Comparison of ENCODE assay signal across 1 cellular context in the genomic region with DNA sequence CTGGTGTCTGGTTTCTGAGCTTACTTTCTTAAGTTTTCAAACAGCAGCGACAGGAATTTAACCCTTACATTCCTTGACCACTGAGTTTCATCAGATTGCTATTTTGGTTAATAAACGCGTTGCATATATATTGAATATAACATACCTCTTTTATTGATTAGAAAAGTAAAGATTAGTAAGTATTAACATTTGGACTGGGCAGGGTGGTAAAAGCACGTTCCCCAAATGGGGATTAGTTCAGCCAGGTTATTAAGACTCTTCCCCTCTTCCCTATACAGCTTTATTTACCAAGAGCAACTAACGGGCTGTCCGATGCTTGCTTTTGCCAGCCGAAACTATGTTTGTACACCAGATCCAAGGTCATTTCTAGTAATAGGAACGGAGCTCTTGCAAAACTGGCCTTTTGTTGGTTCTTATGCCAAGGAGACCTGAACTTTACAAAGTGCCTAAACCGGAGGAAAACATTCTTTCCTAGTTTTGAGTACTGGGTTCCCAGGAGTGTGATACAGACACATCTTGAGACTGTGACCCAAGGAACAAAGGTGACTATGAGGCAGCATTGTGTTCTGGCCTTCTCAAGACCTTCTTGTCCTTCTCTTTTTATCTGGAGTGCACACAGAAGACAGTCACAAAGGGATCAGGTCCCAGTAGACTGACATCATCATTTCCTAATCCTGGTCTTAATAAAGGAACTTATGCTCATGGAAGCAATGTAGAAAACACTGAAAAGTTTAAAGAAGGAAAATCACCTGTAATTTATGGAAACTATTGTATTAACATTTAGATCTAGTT.
TF ChIP-seq lines count a peak whose summit lies in the region.

No MANE protein-coding gene starts in this region.

TF ChIP-seq in HepG2, 621 proteins besides CTCF, POLR2A, EP300 and RAD21 (continued from another document):
- TF ChIP-seq ARID4A (CRISPR knock-in tag; IDR thresholded peaks at IDR 0.05; ENCODE audit: borderline replicate concordance) (peak; percentile 36; the same call in 1 of the 2 replicates), ZNF572 (CRISPR knock-in tag; IDR thresholded peaks at IDR 0.05) (no peak), ZNF530 (CRISPR knock-in tag; IDR thresholded peaks at IDR 0.05; ENCODE audit: low read depth) (no peak), MBD4 (IDR thresholded peaks at IDR 0.05; ENCODE audit: borderline replicate concordance, low read length) (0 out of 2 replicates have a peak, but pooled peaks have one; percentile 69), CC2D1A (CRISPR knock-in tag; IDR thresholded peaks at IDR 0.05) (no peak), HDAC6 (IDR thresholded peaks at IDR 0.05; ENCODE audit: low read depth, low read length) (no peak), PRMT3 (CRISPR knock-in tag; IDR thresholded peaks at IDR 0.05; ENCODE audit: borderline replicate concordance, low read depth) (no peak), MXD3 (CRISPR knock-in tag; IDR thresholded peaks at IDR 0.05) (no peak), ZNF773 (CRISPR knock-in tag; IDR thresholded peaks at IDR 0.05; ENCODE audit: borderline replicate concordance) (no peak), ZFP36 (IDR thresholded peaks at IDR 0.05; ENCODE audit: borderline replicate concordance, low read depth, low read length, partially characterized antibody) (no peak), TBX3 (IDR thresholded peaks at IDR 0.05; ENCODE audit: borderline replicate concordance) (no peak), MIER3 (CRISPR knock-in tag; IDR thresholded peaks at IDR 0.05; ENCODE audit: borderline replicate concordance) (peak; percentile 37; the same call in 1 of the 2 replicates), U2AF2 (IDR thresholded peaks at IDR 0.05; ENCODE audit: low read depth, low read length) (no peak), BHLHE40 (IDR thresholded peaks at IDR 0.05; ENCODE audit: low read length) (0 out of 2 replicates have a peak, but pooled peaks have one; percentile 17), RXRB (CRISPR knock-in tag; IDR thresholded peaks at IDR 0.05; ENCODE audit: borderline replicate concordance) (peak; percentile 90), ATRX (CRISPR knock-in tag; IDR thresholded peaks at IDR 0.05; ENCODE audit: borderline replicate concordance) (no peak), DMAP1 (CRISPR knock-in tag; IDR thresholded peaks at IDR 0.05) (no peak), JDP2 (CRISPR knock-in tag; IDR thresholded peaks at IDR 0.05; ENCODE audit: borderline replicate concordance) (no peak), ZNF691 (CRISPR knock-in tag; IDR thresholded peaks at IDR 0.05; ENCODE audit: borderline replicate concordance, low read depth) (peak; percentile 33; the same call in 1 of the 2 replicates), TSC22D2 (CRISPR knock-in tag; IDR thresholded peaks at IDR 0.05; ENCODE audit: borderline replicate concordance) (no peak), ZNF781 (CRISPR knock-in tag; IDR thresholded peaks at IDR 0.05; ENCODE audit: borderline replicate concordance, not compliant biosample characterization) (no peak), KDM6A (CRISPR knock-in tag; IDR thresholded peaks at IDR 0.05; ENCODE audit: low read depth) (peak; percentile 62; the same call in 1 of the 2 replicates)
- TF ChIP-seq, protein P1, sequence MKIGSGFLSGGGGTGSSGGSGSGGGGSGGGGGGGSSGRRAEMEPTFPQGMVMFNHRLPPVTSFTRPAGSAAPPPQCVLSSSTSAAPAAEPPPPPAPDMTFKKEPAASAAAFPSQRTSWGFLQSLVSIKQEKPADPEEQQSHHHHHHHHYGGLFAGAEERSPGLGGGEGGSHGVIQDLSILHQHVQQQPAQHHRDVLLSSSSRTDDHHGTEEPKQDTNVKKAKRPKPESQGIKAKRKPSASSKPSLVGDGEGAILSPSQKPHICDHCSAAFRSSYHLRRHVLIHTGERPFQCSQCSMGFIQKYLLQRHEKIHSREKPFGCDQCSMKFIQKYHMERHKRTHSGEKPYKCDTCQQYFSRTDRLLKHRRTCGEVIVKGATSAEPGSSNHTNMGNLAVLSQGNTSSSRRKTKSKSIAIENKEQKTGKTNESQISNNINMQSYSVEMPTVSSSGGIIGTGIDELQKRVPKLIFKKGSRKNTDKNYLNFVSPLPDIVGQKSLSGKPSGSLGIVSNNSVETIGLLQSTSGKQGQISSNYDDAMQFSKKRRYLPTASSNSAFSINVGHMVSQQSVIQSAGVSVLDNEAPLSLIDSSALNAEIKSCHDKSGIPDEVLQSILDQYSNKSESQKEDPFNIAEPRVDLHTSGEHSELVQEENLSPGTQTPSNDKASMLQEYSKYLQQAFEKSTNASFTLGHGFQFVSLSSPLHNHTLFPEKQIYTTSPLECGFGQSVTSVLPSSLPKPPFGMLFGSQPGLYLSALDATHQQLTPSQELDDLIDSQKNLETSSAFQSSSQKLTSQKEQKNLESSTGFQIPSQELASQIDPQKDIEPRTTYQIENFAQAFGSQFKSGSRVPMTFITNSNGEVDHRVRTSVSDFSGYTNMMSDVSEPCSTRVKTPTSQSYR (CRISPR knock-in tag; IDR thresholded peaks at IDR 0.05; ENCODE audit: borderline replicate concordance), result no peak
- TF ChIP-seq, protein P2, sequence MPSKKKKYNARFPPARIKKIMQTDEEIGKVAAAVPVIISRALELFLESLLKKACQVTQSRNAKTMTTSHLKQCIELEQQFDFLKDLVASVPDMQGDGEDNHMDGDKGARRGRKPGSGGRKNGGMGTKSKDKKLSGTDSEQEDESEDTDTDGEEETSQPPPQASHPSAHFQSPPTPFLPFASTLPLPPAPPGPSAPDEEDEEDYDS (CRISPR knock-in tag; IDR thresholded peaks at IDR 0.05), result no peak
- TF ChIP-seq, protein P3, sequence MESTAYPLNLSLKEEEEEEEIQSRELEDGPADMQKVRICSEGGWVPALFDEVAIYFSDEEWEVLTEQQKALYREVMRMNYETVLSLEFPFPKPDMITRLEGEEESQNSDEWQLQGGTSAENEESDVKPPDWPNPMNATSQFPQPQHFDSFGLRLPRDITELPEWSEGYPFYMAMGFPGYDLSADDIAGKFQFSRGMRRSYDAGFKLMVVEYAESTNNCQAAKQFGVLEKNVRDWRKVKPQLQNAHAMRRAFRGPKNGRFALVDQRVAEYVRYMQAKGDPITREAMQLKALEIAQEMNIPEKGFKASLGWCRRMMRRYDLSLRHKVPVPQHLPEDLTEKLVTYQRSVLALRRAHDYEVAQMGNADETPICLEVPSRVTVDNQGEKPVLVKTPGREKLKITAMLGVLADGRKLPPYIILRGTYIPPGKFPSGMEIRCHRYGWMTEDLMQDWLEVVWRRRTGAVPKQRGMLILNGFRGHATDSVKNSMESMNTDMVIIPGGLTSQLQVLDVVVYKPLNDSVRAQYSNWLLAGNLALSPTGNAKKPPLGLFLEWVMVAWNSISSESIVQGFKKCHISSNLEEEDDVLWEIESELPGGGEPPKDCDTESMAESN (CRISPR knock-in tag; conservative IDR thresholded peaks at IDR 0.05), result 0 out of 2 replicates have a peak, but pooled peaks have one; percentile 59
